In genomic region chr16:49587511-49587910, GRCh38 we compare ENCODE assay signal across 20 cellular contexts.
"Had no signal": no experiment of that assay in that cellular context is flagged by ENCODE, and none has a peak within 500 bp of the region (broad histone marks: within the 10 kb centered on the region; RNA-seq: fewer than 3 reads in every experiment).

No MANE protein-coding gene starts in this region.

- H3K9me3 Mint-ChIP-seq: naive B cell; stimulated activated effector memory CD8-positive, alpha-beta T cell treated with anti-CD3 and anti-CD28 coated beads, Interleukin-12 subunit alpha, Interleukin-12 subunit beta, amount 100 ng/mL, for 72 hours had no signal

- H3K27me3 ChIP-seq: heart left ventricle, left lung, right lobe of liver, suprapubic skin, thyroid gland, upper lobe of left lung, uterus had no signal

- H3K27ac Mint-ChIP-seq: memory B cell; naive B cell; stimulated activated effector memory CD8-positive, alpha-beta T cell treated with anti-CD3 and anti-CD28 coated beads, Interleukin-12 subunit alpha, Interleukin-12 subunit beta, amount 100 ng/mL, for 72 hours had no signal

- H3K36me3 Mint-ChIP-seq: memory B cell; naive B cell; stimulated activated effector memory CD8-positive, alpha-beta T cell treated with anti-CD3 and anti-CD28 coated beads, Interleukin-12 subunit alpha, Interleukin-12 subunit beta, amount 100 ng/mL, for 72 hours had no signal

- H3K36me3 ChIP-seq: heart left ventricle, left lung, lower lobe of right lung, right lobe of liver, suprapubic skin, thyroid gland, upper lobe of left lung, uterus had no signal

- H3K4me1 Mint-ChIP-seq: memory B cell; naive B cell; stimulated activated effector memory CD8-positive, alpha-beta T cell treated with anti-CD3 and anti-CD28 coated beads, Interleukin-12 subunit alpha, Interleukin-12 subunit beta, amount 100 ng/mL, for 72 hours had no signal

- H3K27me3 Mint-ChIP-seq: memory B cell had no signal

- H3K9me3 ChIP-seq: heart left ventricle, left lung, lower lobe of right lung, psoas muscle, right lobe of liver, suprapubic skin, thyroid gland, upper lobe of left lung, uterus had no signal

- DNase-seq: effector CD4-positive, alpha-beta T cell; foreskin melanocyte; heart left ventricle; hippocampal formation; left lung; lower lobe of right lung; midbrain; naive B cell; nucleus accumbens; psoas muscle; stimulated activated CD4-positive, alpha-beta T cell treated with anti-CD3 and anti-CD28 coated beads, Interleukin-4, amount 100 ng/mL, for 1 hour; stimulated activated CD8-positive, alpha-beta memory T cell treated with anti-CD3 and anti-CD28 coated beads, Interleukin-4, amount 100 ng/mL, for 48 hours; stimulated activated naive CD8-positive, alpha-beta T cell treated with anti-CD3 and anti-CD28 coated beads, Interleukin-15, Interleukin-2, amounts not matched to agents 100 U/mL and 50 U/mL, for 24 hours; thyroid gland had no signal

- H3K4me3 ChIP-seq: heart left ventricle, left lung, lower lobe of right lung, right lobe of liver, suprapubic skin, thyroid gland, upper lobe of left lung, uterus had no signal

- H3K4me3 Mint-ChIP-seq: memory B cell; naive B cell; stimulated activated effector memory CD8-positive, alpha-beta T cell treated with anti-CD3 and anti-CD28 coated beads, Interleukin-12 subunit alpha, Interleukin-12 subunit beta, amount 100 ng/mL, for 72 hours had no signal

- ATAC-seq: left lung; lower lobe of right lung; stimulated activated effector memory CD8-positive, alpha-beta T cell treated with anti-CD3 and anti-CD28 coated beads, Interleukin-12 subunit alpha, Interleukin-12 subunit beta, amount 100 ng/mL, for 72 hours; stimulated activated naive CD8-positive, alpha-beta T cell treated with anti-CD3 and anti-CD28 coated beads, Interleukin-15, Interleukin-2, amounts not matched to agents 100 U/mL and 50 U/mL, for 24 hours had no signal
